In the genomic region with DNA sequence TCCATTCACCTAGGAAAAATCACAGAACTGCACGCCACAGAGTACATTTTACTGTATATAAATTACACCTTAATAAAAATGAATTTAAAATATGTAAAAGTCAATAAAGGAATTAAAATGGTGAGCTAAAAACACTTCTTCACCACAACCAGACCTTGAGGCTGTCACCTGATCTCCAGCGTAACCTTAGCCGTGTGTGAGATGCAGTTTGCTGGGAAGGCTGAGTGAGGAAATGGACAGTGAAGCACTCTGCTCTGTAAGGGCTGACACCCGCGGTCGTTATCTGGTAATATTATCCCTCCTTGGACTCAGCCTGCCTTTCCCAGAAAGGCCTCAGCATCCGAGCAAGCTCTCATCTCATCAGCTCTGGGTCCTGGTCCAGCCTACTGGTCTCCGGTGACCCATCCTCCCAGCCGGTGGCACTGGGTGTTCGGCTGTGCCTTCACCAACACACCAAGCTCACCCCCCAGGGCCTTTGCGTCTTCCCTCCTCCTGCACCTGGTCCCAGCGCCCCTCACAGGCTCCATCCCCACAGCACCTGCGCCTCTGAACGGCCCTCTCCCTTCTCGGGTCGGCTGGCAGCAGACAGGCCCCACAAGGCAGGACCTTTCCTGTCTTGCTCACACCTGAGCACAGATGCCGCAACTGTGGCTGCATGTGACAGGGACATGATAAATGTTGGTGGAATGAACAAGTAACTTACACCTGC, we compare ENCODE assay signal across 28 cellular contexts. TPM values are rescaled to one million over a fixed set of nuclear protein-coding genes. Genes with fewer than 3 reads are reported as not detected.
"Had no signal": no experiment of that assay in that cellular context is flagged by ENCODE, and none has a peak within 500 bp of the region (broad histone marks: within the 10 kb centered on the region; RNA-seq: fewer than 3 reads in every experiment).

No MANE protein-coding gene starts in this region.

- H3K4me1 ChIP-seq: ascending aorta, foreskin keratinocyte, right lobe of liver, stomach, suprapubic skin, tibial nerve, uterus had no signal

- ATAC-seq: activated CD8-positive, alpha-beta T cell treated with anti-CD3 and anti-CD28 coated beads, Interleukin-2, amount 10 ng/mL, durations not matched to agents 7 days and 5 days; foreskin keratinocyte; left cardiac atrium; mucosa of descending colon; right lobe of liver; stimulated activated memory B cell treated with anti-CD40 and anti-IgM and Interleukin-4, amounts not matched to agents 10 μg/mL and 1 μg/mL and 100 μg/mL, for 72 hours had no signal

- H3K9me3 ChIP-seq: ascending aorta, mucosa of descending colon, right lobe of liver, stomach, suprapubic skin, tibial nerve, uterus had no signal

- H3K4me2 ChIP-seq: hepatocyte had no signal

- H3K27ac ChIP-seq: ascending aorta, brain microvascular endothelial cell, foreskin keratinocyte, hepatocyte, right lobe of liver, stomach, suprapubic skin, tibial nerve, uterus, WERI-Rb-1 had no signal

- H3K4me3 ChIP-seq: ascending aorta, hepatocyte, mucosa of descending colon, right lobe of liver, stomach, suprapubic skin, tibial nerve, uterus had no signal

- DNase-seq: activated CD4-positive, alpha-beta T cell treated with anti-CD3 and anti-CD28 coated beads for 1 hour; activated CD4-positive, alpha-beta T cell treated with anti-CD3 and anti-CD28 coated beads, Interleukin-2, amount 50 U/mL, for 1 hour; activated CD8-positive, alpha-beta T cell treated with anti-CD3 and anti-CD28 coated beads, Interleukin-2, amount 10 ng/mL, durations not matched to agents 7 days and 5 days; activated gamma-delta T cell; activated naive CD4-positive, alpha-beta T cell treated with anti-CD3 and anti-CD28 coated beads, Interleukin-2, amount 50 U/mL, for 16 hours; brain microvascular endothelial cell; caudate nucleus; effector memory CD4-positive, alpha-beta T cell; foreskin keratinocyte; left cardiac atrium; mesendoderm; mucosa of descending colon; nucleus accumbens; small intestine; stimulated activated CD4-positive, alpha-beta T cell treated with anti-CD3 and anti-CD28 coated beads, Interleukin-15, amount 100 ng/mL, for 24 hours; stomach; uterus; WERI-Rb-1 had no signal

- H2AFZ ChIP-seq: hepatocyte had no signal

- H3K79me2 ChIP-seq: hepatocyte had no signal

- H3K36me3 ChIP-seq: uterus had no signal

RNA-seq across cellular contexts. Expression of a gene that starts 12.9 kb away (rescaled TPM):
- total RNA-seq: activated CD8-positive, alpha-beta T cell treated with anti-CD3 and anti-CD28 coated beads, Interleukin-2, amount 10 ng/mL, durations not matched to agents 7 days and 5 days; activated T-helper 1 cell treated with anti-CD3 and anti-CD28 coated beads, Interleukin-12 subunit alpha, Interleukin-12 subunit beta, Interleukin-2, Interleukin-4 antibody, amounts not matched to agents 30 ng/mL and 10 ng/mL and 1 ng/mL, durations not matched to agents 14 hours and 24 hours and 36 hours; ascending aorta; dermis microvascular lymphatic vessel endothelial cell; foreskin keratinocyte; glomerular endothelial cell; hepatocyte; left cardiac atrium; lower leg skin; right lobe of liver; stomach; suprapubic skin; tibial nerve; uterus had no signal

RNA-seq across cellular contexts. Expression of a gene that starts 21.1 kb away (rescaled TPM):
- total RNA-seq: activated CD8-positive, alpha-beta T cell treated with anti-CD3 and anti-CD28 coated beads, Interleukin-2, amount 10 ng/mL, durations not matched to agents 7 days and 5 days; activated T-helper 1 cell treated with anti-CD3 and anti-CD28 coated beads, Interleukin-12 subunit alpha, Interleukin-12 subunit beta, Interleukin-2, Interleukin-4 antibody, amounts not matched to agents 30 ng/mL and 10 ng/mL and 1 ng/mL, durations not matched to agents 14 hours and 24 hours and 36 hours; ascending aorta; foreskin keratinocyte; glomerular endothelial cell; hepatocyte; left cardiac atrium; lower leg skin; mucosa of descending colon; stomach; suprapubic skin; tibial nerve had no signal
